Comparison of ENCODE assay signal across 10 cellular contexts in genomic region chr16:25093208-25094061, GRCh38. TPM values are rescaled to one million over a fixed set of nuclear protein-coding genes. Genes with fewer than 3 reads are reported as not detected.
DNase-seq lines count a peak whose midpoint lies in the region; ATAC-seq and TF ChIP-seq lines count a peak whose summit lies in the region.
"Had no signal": no experiment of that assay in that cellular context is flagged by ENCODE, and none has a peak within 500 bp of the region (broad histone marks: within the 10 kb centered on the region; RNA-seq: fewer than 3 reads in every experiment).

No MANE protein-coding gene starts in this region.

- peak overlapping the region; percentile 14 for H3K27ac ChIP-seq in effector memory CD4-positive, alpha-beta T cell (ENCODE audit: insufficient read depth, low read length, poor library complexity, severe bottlenecking)
- H3K27ac ChIP-seq: parathyroid adenoma had no signal

- no peaks in the 10 kb centered on the region for H3K9me3 ChIP-seq in Loucy (ENCODE audit: insufficient read depth, low read depth, low read length)
- H3K9me3 ChIP-seq in effector memory CD4-positive, alpha-beta T cell (ENCODE audit: control insufficient read depth, low read length), result no peaks in the 10 kb centered on the region

- in situ Hi-C loops in GM13977 (cut with MboI; ENCODE audit: low pct_unique_long_range_greater_than_20kb, low sequenced_read_pairs, unreplicated experiment), result no loop called here

- peak overlapping the region; percentile 71 for H3K9ac ChIP-seq in Loucy (ENCODE audit: low read depth, low read length, poor library complexity, severe bottlenecking)
- H3K9ac ChIP-seq: parathyroid adenoma had no signal

- no peaks in the 10 kb centered on the region for H4K20me1 ChIP-seq in Loucy (ENCODE audit: insufficient read depth, low read length, poor library complexity, severe bottlenecking)

- no peak for TF ChIP-seq CTCF in GM13977 (IDR thresholded peaks at IDR 0.05; ENCODE audit: extremely low read depth, insufficient read depth, missing control alignments)
- TF ChIP-seq CTCF in Loucy (conservative IDR thresholded peaks at IDR 0.05; ENCODE audit: low read length), result no peak

- H3K79me2 ChIP-seq in Loucy (ENCODE audit: insufficient read depth, low read length), result no peaks in the 10 kb centered on the region
- H3K79me2 ChIP-seq: parathyroid adenoma had no signal

- peak overlapping the region; percentile 70 for H3K4me2 ChIP-seq in Loucy (ENCODE audit: low read depth, low read length, poor library complexity, severe bottlenecking)

- H2AFZ ChIP-seq in Loucy (ENCODE audit: low read length), result peak overlapping the region; percentile 56
- H2AFZ ChIP-seq: parathyroid adenoma had no signal

- peaks cover 27% of the 10 kb centered on the region for H3F3A ChIP-seq in Loucy (ENCODE audit: low read depth)

- H3K27me3 ChIP-seq in Loucy (ENCODE audit: insufficient read depth, low read length, poor library complexity, severe bottlenecking), result no peaks in the 10 kb centered on the region
- no peaks in the 10 kb centered on the region for H3K27me3 ChIP-seq in effector memory CD4-positive, alpha-beta T cell (replicated peaks; ENCODE audit: control insufficient read depth, insufficient read depth, low read length, poor library complexity, severe bottlenecking)

- H3K4me3 ChIP-seq in Loucy (ENCODE audit: low read length, poor library complexity, severe bottlenecking), result peak overlapping the region; percentile 61
- no peak overlapping the region for H3K4me3 ChIP-seq in effector memory CD4-positive, alpha-beta T cell (ENCODE audit: insufficient read depth, low read depth, low read length, poor library complexity, severe bottlenecking)

- H3K4me1 ChIP-seq in Loucy (ENCODE audit: insufficient read depth, low read length, poor library complexity, severe bottlenecking), result peaks cover 53% of the 10 kb centered on the region
- H3K4me1 ChIP-seq in effector memory CD4-positive, alpha-beta T cell (ENCODE audit: control insufficient read depth, insufficient read depth, low read length, poor library complexity, severe bottlenecking), result peaks cover 13% of the 10 kb centered on the region
- H3K4me1 ChIP-seq: parathyroid adenoma had no signal

- DNase-seq in GM13977 (ENCODE audit: low spot score) (peak; percentile 45), NCI-H2227 treated with DMSO at 0.1 percent for 48 hours (lab: John Stamatoyannopoulos, UW) (no peak), cerebellar cortex (ENCODE audit: low spot score) (no peak), mesenteric fat pad (ENCODE audit: low spot score) (no peak), NCI-H1930 (lab: John Stamatoyannopoulos, UW) (no peak)
- DNase-seq in effector memory CD4-positive, alpha-beta T cell, result no peak
- DNase-seq: hippocampal formation had no signal

- ATAC-seq in GM21526 (IDR thresholded peaks at IDR 0.05; ENCODE audit: low FRiP score, unreplicated experiment), result peak; percentile 65

- H3K9me2 ChIP-seq in Loucy (replicated peaks; ENCODE audit: low read depth, low read length), result no peaks in the 10 kb centered on the region

- H3K36me3 ChIP-seq in Loucy (ENCODE audit: insufficient read depth, low read length), result no peaks in the 10 kb centered on the region
- no peaks in the 10 kb centered on the region for H3K36me3 ChIP-seq in effector memory CD4-positive, alpha-beta T cell (ENCODE audit: control insufficient read depth, insufficient read depth, low read length)

RNA-seq across cellular contexts. Expression of gene LCMT1, which starts 18.1 kb away (rescaled TPM):
- 27.7 TPM for total RNA-seq in mesenteric fat pad
